In the genomic region with DNA sequence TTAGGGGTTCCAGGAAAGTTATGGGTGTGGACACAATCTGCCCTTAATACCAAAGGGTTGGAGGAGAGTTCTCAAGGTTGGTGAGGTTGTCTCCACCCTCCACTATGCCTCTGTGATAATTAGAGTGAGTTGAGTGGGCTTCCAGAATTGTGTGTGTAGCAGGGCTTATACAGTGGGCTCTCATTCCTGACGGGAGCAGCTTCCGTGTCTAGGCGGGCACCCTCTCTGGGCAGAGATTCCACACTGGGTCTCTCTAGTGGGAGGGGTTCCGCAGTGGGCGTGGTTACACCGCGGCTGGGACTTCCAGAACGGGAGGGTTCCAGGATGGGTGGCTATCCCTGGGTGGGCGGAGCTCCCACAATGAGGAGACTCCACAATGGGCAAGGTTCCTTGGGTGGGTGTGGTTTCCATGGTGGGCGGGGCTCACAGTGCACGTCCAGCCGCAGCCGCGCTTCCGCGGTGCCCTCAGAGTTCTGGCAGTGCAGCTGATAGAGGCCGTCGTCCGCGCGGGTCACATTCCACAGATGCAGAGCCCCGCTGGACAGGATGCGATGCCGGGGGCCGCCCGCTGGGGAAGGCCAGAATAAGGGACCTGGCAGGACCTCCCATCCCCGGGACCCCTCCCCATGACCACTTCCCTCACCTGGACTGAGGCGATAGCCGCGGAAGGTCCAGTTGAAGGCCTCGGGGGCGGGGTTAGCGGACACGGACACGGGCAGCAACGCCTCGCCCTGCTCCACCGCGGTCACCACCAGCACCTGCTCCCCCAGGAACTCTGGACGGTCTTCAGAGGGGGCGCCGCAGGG, we compare ENCODE assay signal across 13 cellular contexts. TPM values are rescaled to one million over a fixed set of nuclear protein-coding genes. Genes with fewer than 3 reads are reported as not detected.
DNase-seq lines count a peak whose midpoint lies in the region; ATAC-seq, FAIRE-seq and TF ChIP-seq lines count a peak whose summit lies in the region.
"Had no signal": no experiment of that assay in that cellular context is flagged by ENCODE, and none has a peak within 500 bp of the region (broad histone marks: within the 10 kb centered on the region; RNA-seq: fewer than 3 reads in every experiment).

No MANE protein-coding gene starts in this region.

- H3K27me3 ChIP-seq in foreskin keratinocyte (peaks cover 42% of the 10 kb centered on the region), small intestine (ENCODE audit: control insufficient read depth in 2 of 2, insufficient read depth in 2 of 2, low read length in 2 of 2) (peaks cover 0 to 14% of the 10 kb centered on the region in 2 donors), suprapubic skin (peaks cover 66% of the 10 kb centered on the region)

- H3K27ac ChIP-seq in foreskin keratinocyte (no peak overlapping the region), small intestine (ENCODE audit: low read depth in 1 of 2, low read length in 1 of 2) (no peak overlapping the region), suprapubic skin (no peak overlapping the region)
- H3K27ac ChIP-seq: spleen had no signal

- FAIRE-seq in small intestine (lab: Jason Lieb, UNC), result no peak

- TF ChIP-seq CTCF in foreskin keratinocyte (conservative IDR thresholded peaks at IDR 0.05) (no peak), suprapubic skin (IDR thresholded peaks at IDR 0.05) (no peak)

- TF ChIP-seq POLR2A in suprapubic skin (IDR thresholded peaks at IDR 0.05), result no peak

- WGBS in small intestine, 3 donors, result 3 to 11% (median 8%) methylated on average over 39 to 42 of the region's 42 CpGs
- 11% methylated on average over 10 of the region's 42 CpGs for WGBS in suprapubic skin

- H3K4me3 ChIP-seq in small intestine (ENCODE audit: low read depth in 1 of 2, low read length in 2 of 2) (no peak overlapping the region), suprapubic skin (no peak overlapping the region)

- peak; percentile 21 for DNase-seq in activated CD4-positive, alpha-beta T cell treated with anti-CD3 and anti-CD28 coated beads for 48 hours
- DNase-seq in activated CD4-positive, alpha-beta T cell treated with anti-CD3 and anti-CD28 coated beads, Interleukin-2, amount 50 U/mL, for 4 hours, result no peak
- DNase-seq in NCI-H2196 treated with DMSO at 0.1 percent for 48 hours (lab: John Stamatoyannopoulos, UW; ENCODE audit: unreplicated experiment) (peak; percentile 20), foreskin keratinocyte (no peak), small intestine (peak; percentile 36), suprapubic skin (ENCODE audit: low spot score in 2 of 2) (no peak), NOMO-1 (lab: John Stamatoyannopoulos, UW; ENCODE audit: unreplicated experiment in 2 of 2) (no peak)
- DNase-seq: Right ventricle myocardium superior; spleen; stimulated activated naive CD4-positive, alpha-beta T cell treated with Interleukin-2 at 50 U/mL for 16 hours had no signal

- TF ChIP-seq EP300 in suprapubic skin (IDR thresholded peaks at IDR 0.05), result no peak

- H3K4me1 ChIP-seq in foreskin keratinocyte (no peaks in the 10 kb centered on the region), small intestine (ENCODE audit: control insufficient read depth in 2 of 2, insufficient read depth in 1 of 2, low read depth in 1 of 2, low read length in 1 of 2) (no peaks in the 10 kb centered on the region), suprapubic skin (peaks cover 19% of the 10 kb centered on the region)

- H3K9me3 ChIP-seq in small intestine (ENCODE audit: control insufficient read depth, low read depth) (no peaks in the 10 kb centered on the region), suprapubic skin (peaks cover 3% of the 10 kb centered on the region)

- ATAC-seq in foreskin keratinocyte, result peak; percentile 28
- no peak for ATAC-seq in GM18498 (IDR thresholded peaks at IDR 0.05; ENCODE audit: unreplicated experiment)

- H3K36me3 ChIP-seq in small intestine (ENCODE audit: control insufficient read depth in 2 of 2, insufficient read depth in 2 of 2, low read length in 2 of 2) (no peaks in the 10 kb centered on the region), suprapubic skin (no peaks in the 10 kb centered on the region)
- H3K36me3 ChIP-seq: spleen had no signal

RNA-seq across cellular contexts. Expression of a gene that starts 8.4 kb away (rescaled TPM):
- total RNA-seq in foreskin keratinocyte (not detected in 2 replicates), suprapubic skin (not detected)
- polyA plus RNA-seq in foreskin keratinocyte (not detected in 2 replicates), small intestine (under 1 TPM in 1 of 3 donors, not detected in 2; 0.06 TPM)
- total RNA-seq: Right ventricle myocardium superior had no signal
- polyA plus RNA-seq: AG04450 had no signal

RNA-seq across cellular contexts. Expression of a gene that starts 12.8 kb away (rescaled TPM):
- 0.04 TPM in 1 of 2 replicates, not detected in the other for total RNA-seq in foreskin keratinocyte
- polyA plus RNA-seq in foreskin keratinocyte, result 0.01 TPM in 1 of 2 replicates, not detected in the other
- under 1 TPM in 1 of 3 donors, not detected in 2; 0.10 TPM for polyA plus RNA-seq in small intestine
- total RNA-seq in suprapubic skin, result not detected
- total RNA-seq: Right ventricle myocardium superior had no signal
- polyA plus RNA-seq: AG04450 had no signal

RNA-seq across cellular contexts. Expression of a gene that starts 24.5 kb away (rescaled TPM):
- 0.95 and 1.2 TPM in 2 replicates for total RNA-seq in foreskin keratinocyte
- 1.4 and 1.8 TPM in 2 replicates for polyA plus RNA-seq in foreskin keratinocyte
- 10 to 100 TPM in 1 of 3 donors, 1 to 10 TPM in 1, not detected in 1; 3.6 to 13.8 TPM for polyA plus RNA-seq in small intestine
- 1 to 10 TPM in 2 of 4 donors, under 1 TPM in 2; 0.64 to 1.6 (median 0.96) TPM for total RNA-seq in suprapubic skin

RNA-seq across cellular contexts. Expression of a gene that starts 31.2 kb away (rescaled TPM):
- total RNA-seq in foreskin keratinocyte (not detected in 2 replicates), suprapubic skin (not detected)
- polyA plus RNA-seq in foreskin keratinocyte (not detected in 2 replicates), small intestine (under 1 TPM in 1 of 3 donors, not detected in 2; 0.54 TPM)
- total RNA-seq: mesothelial cell of epicardium, Right ventricle myocardium superior, spleen had no signal
- polyA plus RNA-seq: AG04450 had no signal

RNA-seq across cellular contexts. Expression of a gene that starts 56.5 kb away (rescaled TPM):
- total RNA-seq in foreskin keratinocyte (5.9 and 6.0 TPM in 2 replicates), suprapubic skin (10 to 100 TPM in 1 of 4 donors, 1 to 10 TPM in 3; 3.7 to 15.7 (median 6.9) TPM)
- polyA plus RNA-seq in foreskin keratinocyte (4.9 and 6.6 TPM in 2 replicates), small intestine (1 to 10 TPM; 5.1 to 7.6 (median 5.8) TPM)

Comparison
In these comparisons a context has a peak if more than half of its experiments do, and no peak if none do; other contexts are left out.
1. DNase-seq: peak in activated CD4-positive, alpha-beta T cell treated with anti-CD3 and anti-CD28 coated beads for 48 hours (single experiment), NCI-H2196 treated with DMSO at 0.1 percent for 48 hours (single experiment) and small intestine (single experiment); none in activated CD4-positive, alpha-beta T cell treated with anti-CD3 and anti-CD28 coated beads, Interleukin-2, amount 50 U/mL, for 4 hours (0 of 2), foreskin keratinocyte (0 of 2), suprapubic skin (0 of 2) and NOMO-1 (0 of 2).